9 cellular contexts compared by ENCODE assay signal in the genomic region with DNA sequence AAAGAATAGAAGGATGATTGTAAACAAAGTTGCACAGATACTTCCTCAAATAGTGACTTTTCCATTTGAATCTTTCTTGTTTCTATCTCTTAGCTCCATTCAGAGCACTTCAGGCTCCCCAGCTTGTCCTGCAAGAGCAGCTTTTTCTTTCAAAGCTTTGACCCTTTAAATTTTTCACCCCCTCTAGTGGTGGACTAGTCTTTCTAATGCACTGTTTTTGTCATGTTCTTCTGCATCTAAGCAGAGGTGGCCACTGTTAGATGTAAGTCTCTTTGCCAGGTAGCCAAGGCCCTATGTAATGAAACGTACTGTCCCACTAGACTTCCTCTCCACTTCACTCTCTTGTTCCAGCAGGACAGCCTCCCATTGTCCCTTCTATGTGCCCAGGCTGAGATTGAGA.
A peak's percentile ranks its signal among the peaks of the same experiment; 100 is the strongest.
DNase-seq lines count a peak whose midpoint lies in the region; ATAC-seq, FAIRE-seq and TF ChIP-seq lines count a peak whose summit lies in the region.
"Had no signal": no experiment of that assay in that cellular context is flagged by ENCODE, and none has a peak within 500 bp of the region (broad histone marks: within the 10 kb centered on the region; RNA-seq: fewer than 3 reads in every experiment).

No MANE protein-coding gene starts in this region.

- no peaks in the 10 kb centered on the region for H3K4me1 Mint-ChIP-seq in memory B cell

- POLR2A ChIA-PET in GM12878 (lab: Charles Lee), result interaction anchor here (1.0 kb wide), 1 partner anchor 119 kb away, joined by 4 read pairs; no protein-coding TSS in a partner anchor

- H3K27me3 Mint-ChIP-seq in memory B cell, result peaks cover 15% of the 10 kb centered on the region

- peaks cover 6% of the 10 kb centered on the region for H3K36me3 Mint-ChIP-seq in memory B cell

- TF ChIP-seq RAD21 in GM12878 (IDR thresholded peaks at IDR 0.05; ENCODE audit: insufficient read depth, low read depth, low read length), result peak; percentile 54

- peak; percentile 2 for DNase-seq in DMS114 treated with DMSO at 0.1 percent for 48 hours (lab: John Stamatoyannopoulos, UW; ENCODE audit: unreplicated experiment)
- DNase-seq in HTR-8/SVneo (ENCODE audit: insufficient read length, low spot score), result peak; percentile 27
- DNase-seq in GM12878 (ENCODE audit: low read depth, low spot score), result no peak
- no peak for DNase-seq in memory B cell (ENCODE audit: low spot score in 2 of 2)
- DNase-seq in stimulated activated CD4-positive, alpha-beta T cell treated with anti-CD3 and anti-CD28 coated beads, Interleukin-4, amount 100 ng/mL, for 24 hours, result no peak
- no peak for DNase-seq in amniotic stem cell (lab: John Stamatoyannopoulos, UW)
- DNase-seq in cerebellar nuclear complex (lab: John Stamatoyannopoulos, UW), result no peak
- DNase-seq: aorta had no signal

- no peak overlapping the region for H3K9ac ChIP-seq in GM12878 (ENCODE audit: control insufficient read depth, insufficient read depth, low read length)

- H2AFZ ChIP-seq in GM12878 (ENCODE audit: control insufficient read depth, low read depth, low read length), result no peak overlapping the region

- intact Hi-C loops in GM12878 (cut with micrococcal nuclease; ENCODE audit: unreplicated experiment), result loop anchor here (2.0 kb wide), 2 partner anchors 340 to 694 kb away; partner anchors contain the start of gene MAPKAPK3

- peak; percentile 33 to 44 (median 35); a peak in 4 of 6 replicates for TF ChIP-seq CTCF in GM12878 (IDR thresholded peaks at IDR 0.05 in 2 of 3, conservative IDR thresholded peaks at IDR 0.05 in 1 of 3; ENCODE audit: control insufficient read depth in 2 of 3, extremely low read depth in 1 of 3, insufficient read depth in 1 of 3, low read depth in 3 of 3, low read length in 3 of 3)

- H3K4me2 ChIP-seq in GM12878 (ENCODE audit: control insufficient read depth, insufficient read depth), result no peak overlapping the region

- BruUV-seq in GM12878 (replicated peaks; lab: Mats Ljungman, UMichigan), result no TSS peak

- no peak overlapping the region for H3K27ac Mint-ChIP-seq in memory B cell

- H4K20me1 ChIP-seq in GM12878 (ENCODE audit: control insufficient read depth, insufficient read depth), result no peaks in the 10 kb centered on the region

- no peaks in the 10 kb centered on the region; a peak in 1 of 4 replicates for H3K27me3 ChIP-seq in GM12878 (replicated peaks in 1 of 2; ENCODE audit: control insufficient read depth in 2 of 2, insufficient read depth in 2 of 2, low read length in 1 of 2)

- TF ChIP-seq POLR2A in GM12878 (IDR thresholded peaks at IDR 0.05; ENCODE audit: low read depth, low read length), result no peak

- H3K79me2 ChIP-seq in GM12878 (ENCODE audit: control insufficient read depth, insufficient read depth, low read length), result no peaks in the 10 kb centered on the region

- FAIRE-seq in HTR-8/SVneo (lab: Jason Lieb, UNC) (no peak), GM12878 (lab: Jason Lieb, UNC) (no peak)

- no peaks in the 10 kb centered on the region; the same call in 1 of the 3 replicates for H3K9me3 ChIP-seq in GM12878 (replicated peaks; ENCODE audit: control insufficient read depth, insufficient read depth, low read length)

- peak; percentile 60 for ATAC-seq in GM12878
- peak; percentile 24 for ATAC-seq in memory B cell (ENCODE audit: low read depth)
- no peak for ATAC-seq in GM21529 (IDR thresholded peaks at IDR 0.05; ENCODE audit: unreplicated experiment)

- SMC1A ChIA-PET in GM12878 (lab: Charles Lee; ENCODE audit: uncharacterized antibody, unreplicated experiment), result interaction anchor here (1.0 to 1.4 kb wide), 6 partner anchors 8 to 695 kb away, joined by 3 to 8 read pairs (median 3); partner anchors contain the start of gene MAPKAPK3

- CTCF ChIA-PET in GM12878 (lab: Yijun Ruan, JAX), result interaction anchor here (1.0 to 1.9 kb wide), 5 partner anchors 9 to 695 kb away, joined by 3 to 7 read pairs (median 5); no protein-coding TSS in a partner anchor

- WGBS in GM12878 (ENCODE audit: insufficient coverage, insufficient replicate concordance, low lambda C conversion rate, missing lambda C conversion rate), result 0% methylated on average over 1 of the region's 1 CpG

- no peak overlapping the region for H3K27ac ChIP-seq in GM12878 (ENCODE audit: control insufficient read depth, insufficient read depth)

- no peak overlapping the region for H3K4me3 ChIP-seq in GM12878

- peaks cover 7% of the 10 kb centered on the region for H3K9me3 Mint-ChIP-seq in memory B cell

- no peaks in the 10 kb centered on the region for H3K36me3 ChIP-seq in GM12878 (ENCODE audit: control insufficient read depth in 2 of 2, insufficient read depth in 2 of 2, low read length in 1 of 2)

- H3K4me3 Mint-ChIP-seq in memory B cell, result no peak overlapping the region

- RAD21 ChIA-PET in GM12878 (lab: Charles Lee; ENCODE audit: unreplicated experiment), result interaction anchor here (0.9 to 1.4 kb wide), 3 partner anchors 61 to 695 kb away, joined by 3 to 4 read pairs (median 4); no protein-coding TSS in a partner anchor

- no peak for TF ChIP-seq EP300 in GM12878 (IDR thresholded peaks at IDR 0.05; ENCODE audit: borderline replicate concordance in 1 of 2, control insufficient read depth in 1 of 2, low read depth in 2 of 2, low read length in 2 of 2)

- no peaks in the 10 kb centered on the region for H3K4me1 ChIP-seq in GM12878 (ENCODE audit: control insufficient read depth, insufficient read depth, low read length)

- in situ Hi-C loops in GM12878 (cut with MboI), result no loop called here

TF ChIP-seq in GM12878, 131 proteins besides CTCF, POLR2A, EP300 and RAD21:
- no peak for TF ChIP-seq ZZZ3 (IDR thresholded peaks at IDR 0.05; ENCODE audit: control insufficient read depth, insufficient read length, low read depth)
- no peak for TF ChIP-seq HDAC6 (IDR thresholded peaks at IDR 0.05; ENCODE audit: unreplicated experiment)
- peak; percentile 37; the same call in 1 of the 2 replicates for TF ChIP-seq SMC3 (IDR thresholded peaks at IDR 0.05; ENCODE audit: borderline replicate concordance, low read length)

Comparison
In these comparisons a context has a peak if more than half of its experiments do, and no peak if none do; other contexts are left out.
1. DNase-seq: peak in DMS114 treated with DMSO at 0.1 percent for 48 hours (single experiment) and HTR-8/SVneo (single experiment); none in GM12878 (single experiment), memory B cell (0 of 2), stimulated activated CD4-positive, alpha-beta T cell treated with anti-CD3 and anti-CD28 coated beads, Interleukin-4, amount 100 ng/mL, for 24 hours (single experiment), amniotic stem cell (single experiment) and cerebellar nuclear complex (0 of 2).